In genomic region chr19:13095934-13096890, GRCh38 we compare ENCODE assay signal across 8 cellular contexts. TPM values are rescaled to one million over a fixed set of nuclear protein-coding genes. Genes with fewer than 3 reads are reported as not detected.
DNase-seq lines count a peak whose midpoint lies in the region; ATAC-seq, FAIRE-seq and TF ChIP-seq lines count a peak whose summit lies in the region.

No MANE protein-coding gene starts in this region.

- no peaks in the 10 kb centered on the region for H3K9me1 ChIP-seq in endothelial cell of umbilical vein (replicated peaks; ENCODE audit: control insufficient read depth, extremely low read depth, insufficient read depth, low read length)

- dilution Hi-C loops in endothelial cell of umbilical vein (cut with MboI; ENCODE audit: extremely low pct_ligation_motif_present, low sequenced_read_pairs) = no loop called here

- ATAC-seq in HG02852 (IDR thresholded peaks at IDR 0.05; ENCODE audit: unreplicated experiment) = no peak
- ATAC-seq in HG02759 (IDR thresholded peaks at IDR 0.05; ENCODE audit: unreplicated experiment) = no peak

- peak; percentile 30 for TF ChIP-seq POLR2A in endothelial cell of umbilical vein (IDR thresholded peaks at IDR 0.05; ENCODE audit: low read depth, low read length)

- TF ChIP-seq CTCF in PC-9 (conservative IDR thresholded peaks at IDR 0.05) (no peak; the same call in 1 of the 2 replicates), endothelial cell of umbilical vein (IDR thresholded peaks at IDR 0.05; ENCODE audit: extremely low read depth in 1 of 2, insufficient read depth in 1 of 2, low read depth in 1 of 2, low read length in 2 of 2) (peak in 1 of 2 donors; percentile 55)

- DNase-seq in H7 = peak; percentile 96
- DNase-seq in PC-9 = no peak
- peak; percentile 45 for DNase-seq in endothelial cell of umbilical vein (ENCODE audit: low read depth, low spot score)
- no peak for DNase-seq in MG63
- DNase-seq in OCI-M2 (lab: John Stamatoyannopoulos, UW; ENCODE audit: unreplicated experiment) = no peak

- H3K9ac ChIP-seq in endothelial cell of umbilical vein (replicated peaks; ENCODE audit: extremely low read depth, insufficient read depth, low read length) (no peak overlapping the region), rectal smooth muscle tissue (ENCODE audit: low read length) (no peak overlapping the region)

- no peaks in the 10 kb centered on the region for H3K9me2 ChIP-seq in PC-9 (ENCODE audit: insufficient read depth)

- FAIRE-seq in endothelial cell of umbilical vein (lab: Jason Lieb, UNC) = no peak

- CTCF ChIA-PET in PC-9 (lab: Charles Lee) = no interaction called here
- CTCF ChIA-PET in endothelial cell of umbilical vein (lab: Charles Lee) = interaction anchor here (1.2 to 8.5 kb wide), 8 partner anchors 9 to 131 kb away, joined by 3 to 543 read pairs (median 44); partner anchors contain the start of genes IER2, NACC1 and STX10

- H3K4me1 ChIP-seq in PC-9 (replicated peaks; ENCODE audit: insufficient read depth) (peaks cover 9% of the 10 kb centered on the region; the same call in 1 of the 2 replicates), endothelial cell of umbilical vein (ENCODE audit: control insufficient read depth, extremely low read depth, insufficient read depth, low read length) (peaks cover 50% of the 10 kb centered on the region), rectal smooth muscle tissue (ENCODE audit: control insufficient read depth, insufficient read depth, low read length) (peaks cover 25% of the 10 kb centered on the region)

- H2AFZ ChIP-seq in PC-9 (no peak overlapping the region), endothelial cell of umbilical vein (ENCODE audit: low read depth, low read length) (no peak overlapping the region)

- H3K79me2 ChIP-seq in PC-9 (ENCODE audit: low read depth) (no peaks in the 10 kb centered on the region), endothelial cell of umbilical vein (ENCODE audit: control insufficient read depth, insufficient read depth, low read length) (peaks cover 18% of the 10 kb centered on the region)

- intact Hi-C loops in PC-9 (cut with micrococcal nuclease; ENCODE audit: unreplicated experiment) (loop anchor here (2.0 kb wide), 1 partner anchor 111 kb away; no protein-coding TSS in a partner anchor), endothelial cell of umbilical vein (cut with micrococcal nuclease) (loop anchor here (2.0 to 5.0 kb wide), 2 partner anchors 374 to 743 kb away; partner anchors contain the start of gene TNPO2)

- POLR2A ChIA-PET in PC-9 (lab: Charles Lee; ENCODE audit: unreplicated experiment) = no interaction called here
- POLR2A ChIA-PET in endothelial cell of umbilical vein (lab: Charles Lee) = interaction anchor here (0.6 to 0.9 kb wide), 3 partner anchors 35 to 205 kb away, joined by 3 to 8 read pairs (median 3); partner anchors contain the start of gene GCDH

- no peak overlapping the region for H3K27ac ChIP-seq in PC-9
- no peak overlapping the region for H3K27ac ChIP-seq in endothelial cell of umbilical vein (ENCODE audit: insufficient read depth, low read depth, low read length)
- H3K27ac ChIP-seq in rectal smooth muscle tissue (ENCODE audit: low read depth, low read length) = peak overlapping the region; percentile 51

- H3F3A ChIP-seq in PC-9 (ENCODE audit: insufficient read depth, low read depth) = peaks cover 5% of the 10 kb centered on the region; the same call in 1 of the 2 replicates

- H3K4me3 ChIP-seq in H7 (ENCODE audit: insufficient read depth, low read depth, low read length) (peak overlapping the region; percentile 50), PC-9 (no peak overlapping the region), endothelial cell of umbilical vein (replicated peaks in 1 of 3; ENCODE audit: insufficient read depth in 1 of 3, low read depth in 1 of 3, low read length in 3 of 3) (no peak overlapping the region), rectal smooth muscle tissue (ENCODE audit: low read length) (peak overlapping the region; percentile 22), MG63 (no peak overlapping the region)

- no peaks in the 10 kb centered on the region for H3K9me3 ChIP-seq in PC-9 (ENCODE audit: insufficient read depth, low read depth)
- H3K9me3 ChIP-seq in endothelial cell of umbilical vein (replicated peaks; ENCODE audit: control insufficient read depth, insufficient read depth, low read length) = no peaks in the 10 kb centered on the region
- no peaks in the 10 kb centered on the region for H3K9me3 ChIP-seq in MG63

- H3K36me3 ChIP-seq in H7 (replicated peaks; ENCODE audit: control insufficient read depth, insufficient read depth, low read length) (no peaks in the 10 kb centered on the region; the same call in 1 of the 2 replicates), PC-9 (ENCODE audit: low read depth) (no peaks in the 10 kb centered on the region), endothelial cell of umbilical vein (ENCODE audit: control insufficient read depth in 2 of 2, extremely low read depth in 1 of 2, insufficient read depth in 2 of 2, low read length in 2 of 2) (peaks cover 2 to 3% of the 10 kb centered on the region in 2 experiments), rectal smooth muscle tissue (ENCODE audit: control insufficient read depth, insufficient read depth, low read length) (no peaks in the 10 kb centered on the region), MG63 (peaks cover 73% of the 10 kb centered on the region)

- BruUV-seq in PC-9 (replicated peaks; lab: Mats Ljungman, UMichigan) (no TSS peak), endothelial cell of umbilical vein (replicated peaks; lab: Mats Ljungman, UMichigan) (no TSS peak)

- H3K27me3 ChIP-seq in H7 (ENCODE audit: control insufficient read depth, insufficient read depth, low read length) (peaks cover 73% of the 10 kb centered on the region), PC-9 (ENCODE audit: insufficient read depth, low read depth) (no peaks in the 10 kb centered on the region), endothelial cell of umbilical vein (ENCODE audit: control insufficient read depth in 2 of 2, insufficient read depth in 2 of 2, low read length in 2 of 2) (no peaks in the 10 kb centered on the region), rectal smooth muscle tissue (ENCODE audit: control insufficient read depth, insufficient read depth, low read length) (no peaks in the 10 kb centered on the region), MG63 (no peaks in the 10 kb centered on the region)

- H3K4me2 ChIP-seq in PC-9 (peak overlapping the region; percentile 32), endothelial cell of umbilical vein (ENCODE audit: insufficient read depth, low read length) (no peak overlapping the region)

- H4K20me1 ChIP-seq in PC-9 (ENCODE audit: insufficient read depth) (no peaks in the 10 kb centered on the region), endothelial cell of umbilical vein (replicated peaks; ENCODE audit: control insufficient read depth, extremely low read depth, insufficient read depth, low read length) (no peaks in the 10 kb centered on the region)

RNA-seq across cellular contexts. Expression of gene LYL1, which starts 6.4 kb away (rescaled TPM):
- total RNA-seq in H7 (2014; rRNA removed; shearing (Covaris generic)) = 1.5 and 1.7 TPM in 2 replicates
- 0.24 TPM in 1 of 2 replicates, not detected in the other for total RNA-seq in PC-9 (2021)
- 74.4 and 91.5 TPM in 2 replicates for total RNA-seq in endothelial cell of umbilical vein
- 87.3 and 141 TPM in 2 replicates for polyA plus RNA-seq in endothelial cell of umbilical vein
- 40.8 and 60.9 TPM in 2 replicates for polyA plus RNA-seq in endothelial cell of umbilical vein (2011; cell fraction: cytosol; rRNA removed)
- polyA plus RNA-seq in endothelial cell of umbilical vein (2011; cell fraction: nucleus; rRNA removed) = 42.5 and 44.4 TPM in 2 replicates
- polyA plus RNA-seq in endothelial cell of umbilical vein (2012) = 47.3 and 75.1 TPM in 2 replicates
- 16.2 and 18.2 TPM in 2 replicates for polyA minus RNA-seq in endothelial cell of umbilical vein
- not detected for polyA minus RNA-seq in endothelial cell of umbilical vein (2011; cell fraction: cytosol; rRNA and poly(A)+ RNA removed)
- polyA minus RNA-seq in endothelial cell of umbilical vein (2011; cell fraction: nucleus; rRNA and poly(A)+ RNA removed) = 9.0 and 18.8 TPM in 2 replicates
- total RNA-seq in MG63 (2014; rRNA removed; shearing (Covaris generic); ENCODE audit: low replicate concordance) = not detected in 2 replicates

RNA-seq across cellular contexts. Expression of gene TRMT1, which starts 20.3 kb away (rescaled TPM):
- 81.5 and 89.1 TPM in 2 replicates for total RNA-seq in H7 (2014; rRNA removed; shearing (Covaris generic))
- total RNA-seq in PC-9 (2021) = 44.1 and 51.1 TPM in 2 replicates
- 42.2 and 53.0 TPM in 2 replicates for total RNA-seq in endothelial cell of umbilical vein
- 46.3 and 60.5 TPM in 2 replicates for polyA plus RNA-seq in endothelial cell of umbilical vein
- 25.5 and 32.2 TPM in 2 replicates for polyA plus RNA-seq in endothelial cell of umbilical vein (2011; cell fraction: cytosol; rRNA removed)
- polyA plus RNA-seq in endothelial cell of umbilical vein (2011; cell fraction: nucleus; rRNA removed) = 235 and 243 TPM in 2 replicates
- polyA plus RNA-seq in endothelial cell of umbilical vein (2012) = 39.6 and 42.8 TPM in 2 replicates
- 26.5 and 37.9 TPM in 2 replicates for polyA minus RNA-seq in endothelial cell of umbilical vein
- 37.0 TPM for polyA minus RNA-seq in endothelial cell of umbilical vein (2011; cell fraction: cytosol; rRNA and poly(A)+ RNA removed)
- 27.6 and 47.5 TPM in 2 replicates for polyA minus RNA-seq in endothelial cell of umbilical vein (2011; cell fraction: nucleus; rRNA and poly(A)+ RNA removed)
- 127 and 172 TPM in 2 replicates for total RNA-seq in MG63 (2014; rRNA removed; shearing (Covaris generic); ENCODE audit: low replicate concordance)

RNA-seq across cellular contexts. Expression of gene NACC1, which starts 21.9 kb away (rescaled TPM):
- 254 and 292 TPM in 2 replicates for total RNA-seq in H7 (2014; rRNA removed; shearing (Covaris generic))
- total RNA-seq in PC-9 (2021) (101 and 133 TPM in 2 replicates), endothelial cell of umbilical vein (95.4 and 97.6 TPM in 2 replicates)
- 120 and 198 TPM in 2 replicates for polyA plus RNA-seq in endothelial cell of umbilical vein
- polyA plus RNA-seq in endothelial cell of umbilical vein (2011; cell fraction: cytosol; rRNA removed) = 80.0 and 100 TPM in 2 replicates
- polyA plus RNA-seq in endothelial cell of umbilical vein (2011; cell fraction: nucleus; rRNA removed) = 54.7 and 78.0 TPM in 2 replicates
- 38.9 and 59.8 TPM in 2 replicates for polyA plus RNA-seq in endothelial cell of umbilical vein (2012)
- polyA minus RNA-seq in endothelial cell of umbilical vein = 80.5 and 91.7 TPM in 2 replicates
- 98.0 TPM for polyA minus RNA-seq in endothelial cell of umbilical vein (2011; cell fraction: cytosol; rRNA and poly(A)+ RNA removed)
- polyA minus RNA-seq in endothelial cell of umbilical vein (2011; cell fraction: nucleus; rRNA and poly(A)+ RNA removed) = 19.5 and 40.5 TPM in 2 replicates
- 44.6 and 96.4 TPM in 2 replicates for total RNA-seq in MG63 (2014; rRNA removed; shearing (Covaris generic); ENCODE audit: low replicate concordance)

RNA-seq across cellular contexts. Expression of gene STX10, which starts 54.0 kb away (rescaled TPM):
- 60.1 and 60.7 TPM in 2 replicates for total RNA-seq in H7 (2014; rRNA removed; shearing (Covaris generic))
- total RNA-seq in PC-9 (2021) (86.2 and 89.6 TPM in 2 replicates), endothelial cell of umbilical vein (63.1 and 67.9 TPM in 2 replicates)
- polyA plus RNA-seq in endothelial cell of umbilical vein = 89.6 and 91.6 TPM in 2 replicates
- 73.4 and 87.2 TPM in 2 replicates for polyA plus RNA-seq in endothelial cell of umbilical vein (2011; cell fraction: cytosol; rRNA removed)
- polyA plus RNA-seq in endothelial cell of umbilical vein (2011; cell fraction: nucleus; rRNA removed) = 114 and 131 TPM in 2 replicates
- 49.2 and 49.9 TPM in 2 replicates for polyA plus RNA-seq in endothelial cell of umbilical vein (2012)
- 48.5 and 105 TPM in 2 replicates for polyA minus RNA-seq in endothelial cell of umbilical vein
- 46.1 TPM for polyA minus RNA-seq in endothelial cell of umbilical vein (2011; cell fraction: cytosol; rRNA and poly(A)+ RNA removed)
- polyA minus RNA-seq in endothelial cell of umbilical vein (2011; cell fraction: nucleus; rRNA and poly(A)+ RNA removed) = 14.1 and 22.6 TPM in 2 replicates
- 281 and 371 TPM in 2 replicates for total RNA-seq in MG63 (2014; rRNA removed; shearing (Covaris generic); ENCODE audit: low replicate concordance)

RNA-seq across cellular contexts. Expression of gene IER2, which starts 54.0 kb away (rescaled TPM):
- total RNA-seq in H7 (2014; rRNA removed; shearing (Covaris generic)) = 34.5 and 56.4 TPM in 2 replicates
- total RNA-seq in PC-9 (2021) = 72.7 and 95.5 TPM in 2 replicates
- 81.6 and 97.0 TPM in 2 replicates for total RNA-seq in endothelial cell of umbilical vein
- polyA plus RNA-seq in endothelial cell of umbilical vein = 55.2 and 60.6 TPM in 2 replicates
- polyA plus RNA-seq in endothelial cell of umbilical vein (2011; cell fraction: cytosol; rRNA removed) = 36.0 and 59.9 TPM in 2 replicates
- 82.2 and 90.1 TPM in 2 replicates for polyA plus RNA-seq in endothelial cell of umbilical vein (2011; cell fraction: nucleus; rRNA removed)
- 45.4 and 53.7 TPM in 2 replicates for polyA plus RNA-seq in endothelial cell of umbilical vein (2012)
- polyA minus RNA-seq in endothelial cell of umbilical vein = 12.2 and 13.6 TPM in 2 replicates
- polyA minus RNA-seq in endothelial cell of umbilical vein (2011; cell fraction: cytosol; rRNA and poly(A)+ RNA removed) = 37.5 TPM
- polyA minus RNA-seq in endothelial cell of umbilical vein (2011; cell fraction: nucleus; rRNA and poly(A)+ RNA removed) = 15.8 and 48.0 TPM in 2 replicates
- total RNA-seq in MG63 (2014; rRNA removed; shearing (Covaris generic); ENCODE audit: low replicate concordance) = 39.0 and 80.1 TPM in 2 replicates

Comparison
In these comparisons a context has a peak if more than half of its experiments do, and no peak if none do; other contexts are left out.
1. DNase-seq: peak in H7 (single experiment) and endothelial cell of umbilical vein (single experiment); none in PC-9 (0 of 2), MG63 (single experiment) and OCI-M2 (single experiment).
2. H3K4me3 ChIP-seq: peak in H7 (single experiment) and rectal smooth muscle tissue (single experiment); none in PC-9 (single experiment), endothelial cell of umbilical vein (0 of 3) and MG63 (single experiment).
3. RNA of gene LYL1, which starts 6.4 kb away (total RNA-seq): 74.4 to 91.5 TPM in endothelial cell of umbilical vein; 1.5 to 1.7 TPM in H7, 0.24 TPM in PC-9 and not detected in MG63; every median in the first group is over 10 times any median in the second.